ENCODE assay signal across 19 cellular contexts in genomic region chr1:31368611-31369107, GRCh38. TPM values are rescaled to one million over a fixed set of nuclear protein-coding genes. Genes with fewer than 3 reads are reported as not detected.
DNase-seq lines count a peak whose midpoint lies in the region; ATAC-seq, FAIRE-seq and TF ChIP-seq lines count a peak whose summit lies in the region.
"Had no signal": no experiment of that assay in that cellular context is flagged by ENCODE, and none has a peak within 500 bp of the region (broad histone marks: within the 10 kb centered on the region; RNA-seq: fewer than 3 reads in every experiment).

No MANE protein-coding gene starts in this region.

- no peak; the same call in 1 of the 2 replicates for TF ChIP-seq POLR2A in K562 (conservative IDR thresholded peaks at IDR 0.05)

- H3K27ac ChIP-seq in K562 (ENCODE audit: extremely low read depth, low read depth, low read length) (no peak overlapping the region), right cardiac atrium (ENCODE audit: low read length) (peak overlapping the region; percentile 69), psoas muscle (peak overlapping the region; percentile 96)
- H3K27ac ChIP-seq: prostate gland had no signal

- H3K9me1 ChIP-seq in K562 (ENCODE audit: control insufficient read depth, insufficient read depth, low read length): no peaks in the 10 kb centered on the region

- peak; percentile 60 for FAIRE-seq in K562 (lab: Jason Lieb, UNC)

- in situ Hi-C loops in K562 (cut with MboI): no loop called here

- H3K79me2 ChIP-seq in K562 (ENCODE audit: control insufficient read depth, insufficient read depth, low read length): no peaks in the 10 kb centered on the region

- TF ChIP-seq EP300 in K562 (IDR thresholded peaks at IDR 0.05; ENCODE audit: low read length): no peak

- H3K4me2 ChIP-seq in K562 (ENCODE audit: insufficient read depth, low read length): no peak overlapping the region

- POLR2A ChIA-PET in K562 (lab: Yijun Ruan, JAX): interaction anchor here (0.6 to 0.9 kb wide), 3 partner anchors 26 to 919 kb away, joined by 3 read pairs; no protein-coding TSS in a partner anchor

- DNase-seq in HUDEP-2 (lab: John Stamatoyannopoulos, UW; ENCODE audit: unreplicated experiment in 76 of 76) (peak in 68 of 76 experiments; percentile 8 to 80 (median 46)), K562 (ENCODE audit: extremely low read depth in 1 of 4, low spot score in 3 of 4) (peak; percentile 40 to 69 (median 46)), right cardiac atrium (peak; percentile 53 to 73 (median 72)), psoas muscle (peak in 1 of 2 donors; percentile 67), DMS79 (lab: John Stamatoyannopoulos, UW) (no peak), AG20443 (ENCODE audit: low spot score) (no peak), T-helper 9 cell (no peak)
- DNase-seq: activated CD8-positive, alpha-beta memory T cell treated with anti-CD3 and anti-CD28 coated beads, Interleukin-2, amount 10 ng/mL, durations not matched to agents 7 days and 5 days; activated effector memory CD4-positive, alpha-beta T cell treated with anti-CD3 and anti-CD28 coated beads, Interleukin-2, amount 50 U/mL, for 16 hours; aorta; CD8-positive, alpha-beta memory T cell; mammary epithelial cell; NCI-H146; NCI-H510A treated with DMSO at 0.1 percent for 48 hours; stimulated activated naive CD8-positive, alpha-beta T cell treated with anti-CD3 and anti-CD28 coated beads, Interleukin-15, Interleukin-2, amounts not matched to agents 100 U/mL and 50 U/mL, for 24 hours had no signal

- H3K9me3 ChIP-seq in K562 (replicated peaks; ENCODE audit: control insufficient read depth, insufficient read depth, low read depth, low read length) (no peaks in the 10 kb centered on the region), right cardiac atrium (ENCODE audit: control insufficient read depth, low read length) (no peaks in the 10 kb centered on the region), psoas muscle (no peaks in the 10 kb centered on the region)
- H3K9me3 ChIP-seq: prostate gland had no signal

- ATAC-seq in K562 (peak; percentile 53), right cardiac atrium (peak; percentile 35 to 43), psoas muscle (peak; percentile 1 to 6 (median 2)), HG02763 (IDR thresholded peaks at IDR 0.05; ENCODE audit: unreplicated experiment) (no peak)
- ATAC-seq: activated CD8-positive, alpha-beta memory T cell treated with anti-CD3 and anti-CD28 coated beads, Interleukin-2, amount 10 ng/mL, durations not matched to agents 7 days and 5 days; HCT116; natural killer cell treated with Interleukin-12 subunit alpha and Interleukin-12 subunit beta and Interleukin-15 and Interleukin-18, amount 100 ng/mL, for 72 hours; stimulated activated naive CD8-positive, alpha-beta T cell treated with anti-CD3 and anti-CD28 coated beads, Interleukin-15, Interleukin-2, amounts not matched to agents 100 U/mL and 50 U/mL, for 24 hours had no signal

- no peak for TF ChIP-seq CTCF in K562 (IDR thresholded peaks at IDR 0.05 in 2 of 3, conservative IDR thresholded peaks at IDR 0.05 in 1 of 3; ENCODE audit: insufficient read depth in 2 of 3, low read depth in 1 of 3, low read length in 3 of 3)
- no peak for TF ChIP-seq CTCF in psoas muscle (IDR thresholded peaks at IDR 0.05)

- H3K36me3 ChIP-seq in K562 (ENCODE audit: control insufficient read depth, insufficient read depth, low read length) (peaks cover 31% of the 10 kb centered on the region), psoas muscle (ENCODE audit: insufficient read depth in 1 of 2, low read depth in 1 of 2) (peaks cover 0 to 50% of the 10 kb centered on the region in 2 donors)

- no peak overlapping the region for H2AFZ ChIP-seq in K562 (ENCODE audit: low read depth, low read length)

- TF ChIP-seq RAD21 in K562 (CRISPR knock-in tag; conservative IDR thresholded peaks at IDR 0.05 in 1 of 2, IDR thresholded peaks at IDR 0.05 in 1 of 2): no peak

- H3K27me3 ChIP-seq in K562 (ENCODE audit: control insufficient read depth in 2 of 2, insufficient read depth in 2 of 2, low read length in 2 of 2) (no peaks in the 10 kb centered on the region), right cardiac atrium (ENCODE audit: control insufficient read depth, insufficient read depth) (no peaks in the 10 kb centered on the region), psoas muscle (ENCODE audit: insufficient read depth in 3 of 3, low read length in 2 of 3) (no peaks in the 10 kb centered on the region)

- H3K4me1 ChIP-seq in K562 (replicated peaks in 1 of 2; ENCODE audit: control insufficient read depth in 2 of 2, insufficient read depth in 2 of 2, low read length in 2 of 2): peaks cover 18 to 21% of the 10 kb centered on the region in 2 experiments
- H3K4me1 ChIP-seq in right cardiac atrium (ENCODE audit: control insufficient read depth, insufficient read depth, low read length): peaks cover 3% of the 10 kb centered on the region
- peaks cover 52% of the 10 kb centered on the region for H3K4me1 ChIP-seq in psoas muscle
- H3K4me1 ChIP-seq: prostate gland had no signal

- H4K20me1 ChIP-seq in K562 (replicated peaks; ENCODE audit: control insufficient read depth, insufficient read depth, low read length): 0 out of 2 replicates have a peak, but pooled peaks cover 3% of the 10 kb centered on the region

- H3K4me3 ChIP-seq in K562 (no peak overlapping the region), right cardiac atrium (ENCODE audit: low read length) (no peak overlapping the region), psoas muscle (peak overlapping the region; percentile 70)
- H3K4me3 ChIP-seq: prostate gland had no signal

- intact Hi-C loops in K562 (cut with micrococcal nuclease) (no loop called here), right cardiac atrium (cut with DNase I) (no loop called here), psoas muscle (cut with DNase I) (no loop called here)

- BruUV-seq in K562 (replicated peaks; lab: Mats Ljungman, UMichigan): no TSS peak

- CTCF ChIA-PET in K562 (lab: Yijun Ruan, JAX; ENCODE audit: low intra/inter-chr PET ratio): no interaction called here

- no peak overlapping the region; a peak in 1 of 4 replicates for H3K9ac ChIP-seq in K562 (ENCODE audit: insufficient read depth in 1 of 2, low read depth in 2 of 2, low read length in 2 of 2)

- WGBS in K562 (ENCODE audit: insufficient coverage, low coverage, missing lambda C conversion rate): 28% methylated on average over 3 of the region's 3 CpGs
- WGBS in right cardiac atrium: 56% methylated on average over 3 of the region's 3 CpGs
- 23 to 51% (median 32%) methylated on average over 3 of the region's 3 CpGs for WGBS in psoas muscle, 3 donors

RNA-seq across cellular contexts. Expression of gene FABP3, which starts 4.2 kb away (rescaled TPM):
- not detected in 2 replicates for total RNA-seq in K562 (2011; cell fraction: chromatin; rRNA removed; ENCODE audit: low replicate concordance)
- total RNA-seq in K562 (2011; cell fraction: nucleolus; rRNA removed): not detected in 2 replicates
- total RNA-seq in K562 (2011; cell fraction: nucleoplasm; rRNA removed): not detected in 2 replicates
- total RNA-seq in K562 (2014; rRNA removed): not detected in 2 replicates
- total RNA-seq in K562 (2014; rRNA removed; fragmentation: Illumina TruSeq; extraction: Trizol): not detected in 2 replicates
- not detected in 2 replicates for total RNA-seq in K562 (2015; rRNA removed; fragmentation: Illumina TruSeq; extraction: Trizol)
- total RNA-seq in K562 (2021): not detected in 2 replicates
- polyA plus RNA-seq in K562 (2011; rRNA removed): not detected in 2 replicates
- polyA plus RNA-seq in K562 (2011; cell fraction: cytosol; rRNA removed): not detected in 2 replicates
- polyA plus RNA-seq in K562 (2011; cell fraction: nucleus; rRNA removed): not detected in 2 replicates
- 0.28 and 0.38 TPM in 2 replicates for polyA plus RNA-seq in K562 (2012)
- not detected in 2 replicates for polyA plus RNA-seq in K562 (2014; fragmentation: Illumina TruSeq; extraction: Trizol)
- polyA plus RNA-seq in K562 (2014; fragmentation: Nextera tagmentation; extraction: Ambion mirVana): under 1 TPM in 1 of 2 experiments, not detected in 1; 0.22 TPM
- polyA plus RNA-seq in K562 (2014; rRNA removed): not detected in 2 replicates
- polyA minus RNA-seq in K562 (2011; rRNA and poly(A)+ RNA removed): not detected in 2 replicates
- polyA minus RNA-seq in K562 (2011; cell fraction: cytosol; rRNA and poly(A)+ RNA removed): not detected in 2 replicates
- not detected in 2 replicates for polyA minus RNA-seq in K562 (2011; cell fraction: nucleus; rRNA and poly(A)+ RNA removed)
- total RNA-seq in right cardiac atrium: 1,000 to 10,000 TPM; 2,322 to 2,894 (median 2,708) TPM
- polyA plus RNA-seq in right cardiac atrium: 6,193 TPM
- total RNA-seq in psoas muscle: 1,000 to 10,000 TPM in 2 of 4 donors, 100 to 1,000 TPM in 2; 467 to 4,001 (median 1,634) TPM
- polyA plus RNA-seq in psoas muscle: 1,000 to 10,000 TPM; 1,537 to 3,507 (median 3,423) TPM
- total RNA-seq: activated CD8-positive, alpha-beta memory T cell treated with anti-CD3 and anti-CD28 coated beads, Interleukin-2, amount 10 ng/mL, durations not matched to agents 7 days and 5 days; CD8-positive, alpha-beta memory T cell; natural killer cell treated with Interleukin-12 subunit alpha and Interleukin-12 subunit beta and Interleukin-15 and Interleukin-18, amount 100 ng/mL, for 72 hours had no signal
- polyA plus RNA-seq: CD8-positive, alpha-beta memory T cell had no signal

RNA-seq across cellular contexts. Expression of gene SERINC2, which starts 44.4 kb away (rescaled TPM):
- 1.7 and 5.6 TPM in 2 replicates for total RNA-seq in K562 (2011; cell fraction: chromatin; rRNA removed; ENCODE audit: low replicate concordance)
- total RNA-seq in K562 (2011; cell fraction: nucleolus; rRNA removed): 5.8 and 6.4 TPM in 2 replicates
- 5.9 and 7.2 TPM in 2 replicates for total RNA-seq in K562 (2011; cell fraction: nucleoplasm; rRNA removed)
- total RNA-seq in K562 (2014; rRNA removed) (0.45 TPM in 1 of 2 replicates, not detected in the other), K562 (2014; rRNA removed; fragmentation: Illumina TruSeq; extraction: Trizol) (0.10 and 0.15 TPM in 2 replicates), K562 (2015; rRNA removed; fragmentation: Illumina TruSeq; extraction: Trizol) (0.22 and 0.23 TPM in 2 replicates), K562 (2021) (1.2 and 1.5 TPM in 2 replicates), right cardiac atrium (1 to 10 TPM; 1.3 to 1.7 (median 1.4) TPM), psoas muscle (10 to 100 TPM; 26.4 to 50.7 (median 30.4) TPM)
- polyA plus RNA-seq in K562 (2011; rRNA removed) (0.88 and 1.0 TPM in 2 replicates), K562 (2014; fragmentation: Illumina TruSeq; extraction: Trizol) (0.70 and 1.2 TPM in 2 replicates), K562 (2014; fragmentation: Nextera tagmentation; extraction: Ambion mirVana) (under 1 TPM in 1 of 2 experiments, not detected in 1; 0.07 TPM), K562 (2014; rRNA removed) (1.0 and 1.8 TPM in 2 replicates), right cardiac atrium (2.5 TPM), psoas muscle (10 to 100 TPM; 13.4 to 93.4 (median 33.5) TPM)
- polyA plus RNA-seq in K562 (2011; cell fraction: cytosol; rRNA removed): 1.7 and 4.1 TPM in 2 replicates
- polyA plus RNA-seq in K562 (2011; cell fraction: nucleus; rRNA removed): 1.5 and 2.4 TPM in 2 replicates
- polyA plus RNA-seq in K562 (2012): 0.76 and 3.3 TPM in 2 replicates
- polyA minus RNA-seq in K562 (2011; rRNA and poly(A)+ RNA removed): 0.21 and 0.63 TPM in 2 replicates
- polyA minus RNA-seq in K562 (2011; cell fraction: cytosol; rRNA and poly(A)+ RNA removed): 0.73 and 0.95 TPM in 2 replicates
- polyA minus RNA-seq in K562 (2011; cell fraction: nucleus; rRNA and poly(A)+ RNA removed): 0.54 and 0.89 TPM in 2 replicates
- polyA plus RNA-seq: CD8-positive, alpha-beta memory T cell had no signal

Comparison
In these comparisons a context has a peak if more than half of its experiments do, and no peak if none do; other contexts are left out.
1. DNase-seq: peak in HUDEP-2 (68 of 76), K562 (4 of 4) and right cardiac atrium (3 of 3); none in DMS79 (single experiment), AG20443 (single experiment) and T-helper 9 cell (single experiment).
2. RNA of gene FABP3, which starts 4.2 kb away (total RNA-seq): 2,322 to 2,894 TPM in right cardiac atrium and 467 to 4,001 TPM in psoas muscle; not detected in K562; every median in the first group is over 100 times any median in the second.